Comparison of ENCODE assay signal across 17 cellular contexts in the genomic region with DNA sequence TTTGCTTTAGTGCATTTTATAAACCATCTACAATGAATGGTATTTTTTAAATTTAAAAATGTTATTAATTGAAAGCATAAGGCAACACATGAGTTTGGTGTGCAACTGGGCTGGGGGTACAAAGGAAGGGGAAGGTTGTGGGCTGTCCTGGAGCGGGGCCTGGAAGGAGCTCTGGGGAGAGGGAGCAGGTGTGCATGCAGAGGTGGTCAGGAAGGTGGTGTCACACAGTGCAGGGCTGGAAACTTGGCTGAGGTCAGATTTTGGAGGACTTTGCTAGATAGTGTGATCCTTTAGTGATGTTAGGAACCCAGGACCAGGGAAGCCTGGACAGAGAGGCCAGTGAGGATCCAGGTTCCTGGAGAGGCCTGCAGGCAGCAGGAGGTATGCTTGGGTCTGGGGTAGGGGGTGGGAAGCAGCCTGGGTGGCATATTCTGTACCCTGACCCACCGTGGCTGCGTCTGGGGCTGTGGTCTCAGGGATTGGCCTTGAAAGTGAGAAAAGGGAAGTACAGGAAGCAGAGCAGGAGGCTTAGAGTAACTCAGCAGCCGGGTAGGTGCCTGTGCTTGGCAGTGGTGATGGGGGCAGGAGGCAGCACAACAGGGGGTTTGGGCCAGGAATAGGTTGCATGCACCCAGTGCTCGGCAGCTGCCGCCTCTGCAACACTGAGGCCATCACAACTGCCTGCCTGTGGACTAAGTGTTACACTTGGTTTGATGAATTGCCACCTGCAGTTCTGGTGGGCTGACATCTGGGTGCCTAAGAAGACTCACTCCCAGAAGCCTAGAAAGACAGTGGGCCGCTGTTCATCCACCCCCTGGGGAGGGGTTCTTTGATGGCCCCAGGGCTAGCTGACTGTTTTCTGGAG. TPM values are rescaled to one million over a fixed set of nuclear protein-coding genes. Genes with fewer than 3 reads are reported as not detected.
A peak's percentile ranks its signal among the peaks of the same experiment; 100 is the strongest.
DNase-seq lines count a peak whose midpoint lies in the region; ATAC-seq and TF ChIP-seq lines count a peak whose summit lies in the region.
"Had no signal": no experiment of that assay in that cellular context is flagged by ENCODE, and none has a peak within 500 bp of the region (broad histone marks: within the 10 kb centered on the region; RNA-seq: fewer than 3 reads in every experiment).

No MANE protein-coding gene starts in this region.

- no peaks in the 10 kb centered on the region for H3K4me1 ChIP-seq in mucosa of descending colon (ENCODE audit: low read depth)
- H3K4me1 ChIP-seq: HAP-1, SJSA1 had no signal

- ATAC-seq in mucosa of descending colon, result no peak
- ATAC-seq: K562 had no signal

- peaks cover 8% of the 10 kb centered on the region for H3K4me1 Mint-ChIP-seq in neural crest cell

- no peaks in the 10 kb centered on the region for H3K36me3 Mint-ChIP-seq in neural crest cell (ENCODE audit: low read depth)

- no peaks in the 10 kb centered on the region for H3K9me3 Mint-ChIP-seq in neural crest cell

- no peaks in the 10 kb centered on the region for H3K27me3 Mint-ChIP-seq in neural crest cell (ENCODE audit: low read depth)

- no peaks in the 10 kb centered on the region for H3K36me3 ChIP-seq in mucosa of descending colon (ENCODE audit: low read depth)
- H3K36me3 ChIP-seq: HAP-1, SJSA1 had no signal

- H3K9me3 ChIP-seq in mucosa of descending colon, result no peaks in the 10 kb centered on the region
- H3K9me3 ChIP-seq: HAP-1, SJSA1 had no signal

- H3K4me3 Mint-ChIP-seq in neural crest cell, result no peak overlapping the region

- intact Hi-C loops in mucosa of descending colon (cut with DNase I, micrococcal nuclease), result no loop called here

- H3K27ac Mint-ChIP-seq in neural crest cell (ENCODE audit: unreplicated experiment), result peak overlapping the region; percentile 76

- DNase-seq in activated CD8-positive, alpha-beta memory T cell treated with anti-CD3 and anti-CD28 coated beads for 24 hours, result peak; percentile 30
- DNase-seq in activated CD8-positive, alpha-beta memory T cell treated with anti-CD3 and anti-CD28 coated beads, Interleukin-2, amount 50 U/mL, for 4 hours, result no peak
- DNase-seq in UCSD-AML1 (lab: John Stamatoyannopoulos, UW; ENCODE audit: unreplicated experiment), result peak; percentile 35
- DNase-seq in neural crest cell (ENCODE audit: low read depth, low spot score), result no peak
- no peak for DNase-seq in cerebellar cortex (ENCODE audit: low spot score)
- DNase-seq in activated effector memory CD4-positive, alpha-beta T cell treated with anti-CD3 and anti-CD28 coated beads, Interleukin-2, amount 50 U/mL, for 16 hours, result no peak
- DNase-seq in activated naive CD4-positive, alpha-beta T cell treated with anti-CD3 and anti-CD28 coated beads, Interleukin-2, amount 50 U/mL, for 16 hours, result no peak
- no peak for DNase-seq in mucosa of descending colon
- DNase-seq: 8988T, DMS153, NCI-H1436 treated with DMSO at 0.1 percent for 48 hours, NCI-H2081, NCI-H226, NCI-H526 had no signal

- no peak overlapping the region for H3K4me3 ChIP-seq in mucosa of descending colon
- H3K4me3 ChIP-seq: HAP-1, K562, SJSA1 had no signal

- TF ChIP-seq CTCF in neural crest cell (conservative IDR thresholded peaks at IDR 0.05) (no peak), mucosa of descending colon (IDR thresholded peaks at IDR 0.05) (no peak)

RNA-seq across cellular contexts. Expression of gene KY, which starts 33.0 kb away (rescaled TPM):
- total RNA-seq in neural crest cell, result 0.33 and 0.52 TPM in 2 replicates
- 1 to 10 TPM in 1 of 3 donors, under 1 TPM in 2; 0.14 to 3.7 (median 0.14) TPM for total RNA-seq in mucosa of descending colon
- total RNA-seq: K562 had no signal

Comparison
In these comparisons a context has a peak if more than half of its experiments do, and no peak if none do; other contexts are left out.
1. DNase-seq: peak in activated CD8-positive, alpha-beta memory T cell treated with anti-CD3 and anti-CD28 coated beads for 24 hours (single experiment) and UCSD-AML1 (single experiment); none in activated CD8-positive, alpha-beta memory T cell treated with anti-CD3 and anti-CD28 coated beads, Interleukin-2, amount 50 U/mL, for 4 hours (single experiment), neural crest cell (single experiment), cerebellar cortex (single experiment), activated effector memory CD4-positive, alpha-beta T cell treated with anti-CD3 and anti-CD28 coated beads, Interleukin-2, amount 50 U/mL, for 16 hours (single experiment), activated naive CD4-positive, alpha-beta T cell treated with anti-CD3 and anti-CD28 coated beads, Interleukin-2, amount 50 U/mL, for 16 hours (single experiment) and mucosa of descending colon (0 of 3).